ENCODE assay signal across 20 cellular contexts in the genomic region with DNA sequence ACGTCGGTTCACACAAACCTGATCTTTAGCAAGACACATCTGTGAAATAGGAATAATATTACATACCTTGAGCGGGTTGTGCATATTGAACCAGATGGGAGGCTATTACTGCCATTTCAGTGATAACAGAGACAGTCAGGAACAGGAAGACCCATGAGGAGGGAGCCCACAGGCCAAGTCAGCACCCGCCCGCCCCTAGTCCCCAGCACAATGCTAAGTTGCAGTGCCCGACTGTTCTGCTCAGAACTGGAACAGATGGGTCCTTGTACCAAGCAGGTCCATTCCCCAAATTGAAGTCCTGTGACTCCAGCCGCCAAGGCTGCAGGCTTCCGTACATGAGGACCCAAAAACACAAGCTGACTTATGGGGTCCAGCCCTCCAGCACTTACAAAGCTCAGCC. TPM values are rescaled to one million over a fixed set of nuclear protein-coding genes. Genes with fewer than 3 reads are reported as not detected.
DNase-seq lines count a peak whose midpoint lies in the region; ATAC-seq and TF ChIP-seq lines count a peak whose summit lies in the region.
"Had no signal": no experiment of that assay in that cellular context is flagged by ENCODE, and none has a peak within 500 bp of the region (broad histone marks: within the 10 kb centered on the region; RNA-seq: fewer than 3 reads in every experiment).

No MANE protein-coding gene starts in this region.

- H3K4me1 ChIP-seq in GM23248 (ENCODE audit: insufficient read depth): peaks cover 31% of the 10 kb centered on the region
- H3K4me1 ChIP-seq: colonic mucosa, foreskin keratinocyte had no signal

- no peak overlapping the region for H2AFZ ChIP-seq in GM23248

- no peaks in the 10 kb centered on the region for H3K36me3 ChIP-seq in GM23248 (ENCODE audit: low read depth)
- H3K36me3 ChIP-seq: colonic mucosa had no signal

- no peaks in the 10 kb centered on the region for H3K9me3 Mint-ChIP-seq in T-helper 1 cell treated with Interleukin-12 subunit alpha and Interleukin-12 subunit beta and Interleukin-4 antibody, amounts not matched to agents 30 μg/mL and 1 μg/mL, for 36 hours
- no peaks in the 10 kb centered on the region for H3K9me3 Mint-ChIP-seq in activated CD8-positive, alpha-beta T cell treated with anti-CD3 and anti-CD28 coated beads, Interleukin-2, amount 10 ng/mL, durations not matched to agents 7 days and 5 days (ENCODE audit: insufficient read depth)
- H3K9me3 Mint-ChIP-seq in memory B cell (no peaks in the 10 kb centered on the region), Calu3 (ENCODE audit: low read depth, unreplicated experiment) (no peaks in the 10 kb centered on the region)
- H3K9me3 Mint-ChIP-seq: type B pancreatic cell, WTC11 had no signal

- H3K4me2 ChIP-seq in GM23248 (ENCODE audit: unreplicated experiment): no peak overlapping the region

- no peak for TF ChIP-seq CTCF in Calu3 (IDR thresholded peaks at IDR 0.05; ENCODE audit: unreplicated experiment)

- 50 to 61% methylated on average over 8 of the region's 8 CpGs for WGBS in GM23248 (ENCODE audit: low coverage in 1 of 2, low lambda C conversion rate in 2 of 2, missing lambda C conversion rate in 2 of 2), 2 experiments

- H3F3A ChIP-seq in GM23248 (ENCODE audit: insufficient read depth): peaks cover 29% of the 10 kb centered on the region

- no peaks in the 10 kb centered on the region for H3K27me3 ChIP-seq in GM23248 (replicated peaks; ENCODE audit: insufficient read depth)
- H3K27me3 ChIP-seq: ascending aorta, colonic mucosa had no signal

- POLR2A ChIA-PET in activated CD8-positive, alpha-beta T cell treated with anti-CD3 and anti-CD28 coated beads, Interleukin-2, amount 10 ng/mL, durations not matched to agents 7 days and 5 days (lab: Charles Lee): interaction anchor here (1.1 to 5.5 kb wide), 3 partner anchors 15 to 102 kb away, joined by 6 to 100 read pairs (median 9); a partner anchor contains a TSS

- H3K79me2 ChIP-seq in GM23248 (ENCODE audit: insufficient read depth): no peaks in the 10 kb centered on the region

- H4K20me1 ChIP-seq in GM23248 (ENCODE audit: insufficient read depth): no peaks in the 10 kb centered on the region

- H3K4me3 ChIP-seq in GM23248: no peak overlapping the region
- H3K4me3 ChIP-seq: ascending aorta, colonic mucosa, skin epidermis had no signal

- no peaks in the 10 kb centered on the region for H3K9me2 ChIP-seq in GM23248 (ENCODE audit: insufficient read depth)

- no TSS peak for BruUV-seq in Calu3 (replicated peaks; lab: Mats Ljungman, UMichigan)

- intact Hi-C loops in Calu3 (cut with micrococcal nuclease; ENCODE audit: unreplicated experiment): no loop called here

- no peaks in the 10 kb centered on the region for H3K9me3 ChIP-seq in GM23248 (ENCODE audit: low read depth)
- H3K9me3 ChIP-seq: ascending aorta, colonic mucosa had no signal

- CTCF ChIA-PET in activated CD8-positive, alpha-beta T cell treated with anti-CD3 and anti-CD28 coated beads, Interleukin-2, amount 10 ng/mL, durations not matched to agents 7 days and 5 days (lab: Charles Lee): interaction anchor here (1.1 to 5.4 kb wide), 3 partner anchors 9 to 109 kb away, joined by 3 to 65 read pairs (median 3); a partner anchor contains a TSS
- CTCF ChIA-PET in Calu3 (lab: Charles Lee): no interaction called here

- ATAC-seq in activated CD8-positive, alpha-beta T cell treated with anti-CD3 and anti-CD28 coated beads, Interleukin-2, amount 10 ng/mL, durations not matched to agents 7 days and 5 days: peak; percentile 23
- ATAC-seq in memory B cell (ENCODE audit: low read depth) (no peak), GM21515 (IDR thresholded peaks at IDR 0.05; ENCODE audit: unreplicated experiment) (no peak)
- ATAC-seq: foreskin keratinocyte, left ventricle myocardium superior, WTC11 had no signal

- peak overlapping the region; percentile 32 for H3K4me3 Mint-ChIP-seq in T-helper 1 cell treated with Interleukin-12 subunit alpha and Interleukin-12 subunit beta and Interleukin-4 antibody, amounts not matched to agents 30 μg/mL and 1 μg/mL, for 36 hours
- peak overlapping the region; percentile 64 for H3K4me3 Mint-ChIP-seq in activated CD8-positive, alpha-beta T cell treated with anti-CD3 and anti-CD28 coated beads, Interleukin-2, amount 10 ng/mL, durations not matched to agents 7 days and 5 days
- peak overlapping the region; percentile 87 for H3K4me3 Mint-ChIP-seq in memory B cell
- H3K4me3 Mint-ChIP-seq in Calu3 (ENCODE audit: low read depth, unreplicated experiment): no peak overlapping the region
- H3K4me3 Mint-ChIP-seq: type B pancreatic cell, WTC11 had no signal

- in situ Hi-C loops in GM23248 (cut with MboI): no loop called here

- H3K36me3 Mint-ChIP-seq in T-helper 1 cell treated with Interleukin-12 subunit alpha and Interleukin-12 subunit beta and Interleukin-4 antibody, amounts not matched to agents 30 μg/mL and 1 μg/mL, for 36 hours (ENCODE audit: low read depth): no peaks in the 10 kb centered on the region
- peaks cover 17% of the 10 kb centered on the region for H3K36me3 Mint-ChIP-seq in activated CD8-positive, alpha-beta T cell treated with anti-CD3 and anti-CD28 coated beads, Interleukin-2, amount 10 ng/mL, durations not matched to agents 7 days and 5 days (ENCODE audit: low read depth)
- peaks cover 49% of the 10 kb centered on the region for H3K36me3 Mint-ChIP-seq in memory B cell
- H3K36me3 Mint-ChIP-seq in Calu3 (ENCODE audit: insufficient read depth, unreplicated experiment): peaks cover 42% of the 10 kb centered on the region
- H3K36me3 Mint-ChIP-seq: type B pancreatic cell, WTC11 had no signal

- no peaks in the 10 kb centered on the region for H3K27me3 Mint-ChIP-seq in T-helper 1 cell treated with Interleukin-12 subunit alpha and Interleukin-12 subunit beta and Interleukin-4 antibody, amounts not matched to agents 30 μg/mL and 1 μg/mL, for 36 hours (ENCODE audit: low read depth)
- no peaks in the 10 kb centered on the region for H3K27me3 Mint-ChIP-seq in activated CD8-positive, alpha-beta T cell treated with anti-CD3 and anti-CD28 coated beads, Interleukin-2, amount 10 ng/mL, durations not matched to agents 7 days and 5 days (ENCODE audit: low read depth)
- H3K27me3 Mint-ChIP-seq in memory B cell: no peaks in the 10 kb centered on the region
- H3K27me3 Mint-ChIP-seq in Calu3 (ENCODE audit: unreplicated experiment): no peaks in the 10 kb centered on the region

- peak overlapping the region; percentile 83 for H3K27ac Mint-ChIP-seq in T-helper 1 cell treated with Interleukin-12 subunit alpha and Interleukin-12 subunit beta and Interleukin-4 antibody, amounts not matched to agents 30 μg/mL and 1 μg/mL, for 36 hours
- peak overlapping the region; percentile 84 for H3K27ac Mint-ChIP-seq in activated CD8-positive, alpha-beta T cell treated with anti-CD3 and anti-CD28 coated beads, Interleukin-2, amount 10 ng/mL, durations not matched to agents 7 days and 5 days
- peak overlapping the region; percentile 97 for H3K27ac Mint-ChIP-seq in memory B cell
- no peak overlapping the region for H3K27ac Mint-ChIP-seq in Calu3 (ENCODE audit: unreplicated experiment)
- H3K27ac Mint-ChIP-seq: type B pancreatic cell, WTC11 had no signal

- H3K27ac ChIP-seq in GM23248: no peak overlapping the region
- H3K27ac ChIP-seq: 22Rv1, colonic mucosa, foreskin keratinocyte had no signal

- H3K4me1 Mint-ChIP-seq in T-helper 1 cell treated with Interleukin-12 subunit alpha and Interleukin-12 subunit beta and Interleukin-4 antibody, amounts not matched to agents 30 μg/mL and 1 μg/mL, for 36 hours (ENCODE audit: low read depth): peaks cover 61% of the 10 kb centered on the region
- peaks cover 73% of the 10 kb centered on the region for H3K4me1 Mint-ChIP-seq in activated CD8-positive, alpha-beta T cell treated with anti-CD3 and anti-CD28 coated beads, Interleukin-2, amount 10 ng/mL, durations not matched to agents 7 days and 5 days (ENCODE audit: low read depth)
- H3K4me1 Mint-ChIP-seq in memory B cell (peaks cover 85% of the 10 kb centered on the region), Calu3 (ENCODE audit: low read depth, unreplicated experiment) (peaks cover 8% of the 10 kb centered on the region)

- no peak overlapping the region for H3K9ac ChIP-seq in GM23248

- DNase-seq in T-helper 1 cell (no peak), GM23248 (peak; percentile 0), memory B cell (ENCODE audit: low spot score in 2 of 2) (no peak), Calu3 (no peak), mucosa of gallbladder (ENCODE audit: low spot score) (no peak)
- no peak for DNase-seq in activated CD8-positive, alpha-beta T cell treated with anti-CD3 and anti-CD28 coated beads, Interleukin-2, amount 10 ng/mL, durations not matched to agents 7 days and 5 days
- DNase-seq: colonic mucosa, foreskin keratinocyte, GOT3, KBM-7, left ventricle myocardium superior, NCI-H1092 treated with DMSO at 0.1 percent for 48 hours had no signal

RNA-seq across cellular contexts. Expression of a gene that starts 9.3 kb away (rescaled TPM):
- not detected in 2 replicates for total RNA-seq in GM23248 (2014; rRNA removed; shearing (Covaris generic))
- not detected in 2 replicates for polyA plus RNA-seq in GM23248 (2016; fragmentation: Nextera tagmentation; extraction: Ambion mirVana)
- total RNA-seq in activated CD8-positive, alpha-beta T cell treated with anti-CD3 and anti-CD28 coated beads, Interleukin-2, amount 10 ng/mL, durations not matched to agents 7 days and 5 days: under 1 TPM; 0.08 to 0.18 TPM
- total RNA-seq in Calu3 (2022): not detected in 2 replicates
- total RNA-seq in mucosa of gallbladder: 0.06 TPM
- total RNA-seq: ascending aorta, foreskin keratinocyte, left ventricle myocardium superior had no signal
- polyA plus RNA-seq: BJ, foreskin keratinocyte had no signal

RNA-seq across cellular contexts. Expression of a gene that starts 32.8 kb away (rescaled TPM):
- total RNA-seq in GM23248 (2014; rRNA removed; shearing (Covaris generic)): 13.9 and 17.6 TPM in 2 replicates
- 7.2 TPM in 2 replicates for polyA plus RNA-seq in GM23248 (2016; fragmentation: Nextera tagmentation; extraction: Ambion mirVana)
- total RNA-seq in activated CD8-positive, alpha-beta T cell treated with anti-CD3 and anti-CD28 coated beads, Interleukin-2, amount 10 ng/mL, durations not matched to agents 7 days and 5 days: 10 to 100 TPM; 70.0 to 70.6 TPM
- total RNA-seq in Calu3 (2022): 57.9 and 68.4 TPM in 2 replicates
- total RNA-seq in mucosa of gallbladder: 107 TPM
